In the genomic region with DNA sequence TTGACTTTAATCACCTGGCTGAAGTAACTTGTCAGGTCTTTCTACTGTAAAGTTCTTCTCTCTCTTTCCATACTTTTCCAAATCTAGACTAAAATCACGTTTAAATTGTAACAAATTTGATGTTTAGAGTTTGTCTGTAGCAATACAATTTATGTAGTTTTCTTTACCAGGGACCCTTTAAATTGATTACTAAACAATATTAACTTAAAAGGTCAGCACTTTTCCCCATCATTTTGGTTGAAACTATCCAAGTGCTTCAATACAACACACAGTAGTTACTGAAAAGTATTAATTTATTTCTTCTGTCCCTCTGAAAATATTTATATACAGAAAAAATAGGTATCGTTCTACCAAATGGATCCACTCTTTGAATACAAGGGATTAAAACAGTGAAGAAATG, we compare ENCODE assay signal across 33 cellular contexts.
DNase-seq lines count a peak whose midpoint lies in the region; ATAC-seq, FAIRE-seq and TF ChIP-seq lines count a peak whose summit lies in the region.
"Had no signal": no experiment of that assay in that cellular context is flagged by ENCODE, and none has a peak within 500 bp of the region (broad histone marks: within the 10 kb centered on the region; RNA-seq: fewer than 3 reads in every experiment).

No MANE protein-coding gene starts in this region.

- no peaks in the 10 kb centered on the region for H3K79me2 ChIP-seq in HepG2 (ENCODE audit: insufficient read depth, low read length)

- POLR2A ChIA-PET in HepG2 (lab: Yijun Ruan, JAX): no interaction called here
- POLR2A ChIA-PET in A549 (lab: Yijun Ruan, JAX): no interaction called here
- POLR2A ChIA-PET in IMR-90 (lab: Charles Lee; ENCODE audit: unreplicated experiment): no interaction called here

- TF ChIP-seq POLR2A in HepG2 (IDR thresholded peaks at IDR 0.05; ENCODE audit: insufficient read depth in 1 of 2, low read depth in 2 of 2, low read length in 2 of 2) (no peak), right lobe of liver (IDR thresholded peaks at IDR 0.05) (no peak), A549 (IDR thresholded peaks at IDR 0.05; ENCODE audit: low read length) (no peak), IMR-90 (IDR thresholded peaks at IDR 0.05; ENCODE audit: low read depth, low read length) (no peak)

- no peak overlapping the region for H4K8ac ChIP-seq in IMR-90 (ENCODE audit: low read depth in 2 of 2, low read length in 2 of 2)

- TF ChIP-seq CTCF in HepG2 (CRISPR knock-in tag; IDR thresholded peaks at IDR 0.05) (no peak), right lobe of liver (IDR thresholded peaks at IDR 0.05) (no peak), A549 (IDR thresholded peaks at IDR 0.05) (no peak), IMR-90 (conservative IDR thresholded peaks at IDR 0.05; ENCODE audit: low read depth, low read length) (no peak), progenitor cell of endocrine pancreas (IDR thresholded peaks at IDR 0.05; ENCODE audit: unreplicated experiment) (no peak)

- intact Hi-C loops in HepG2 (cut with micrococcal nuclease; ENCODE audit: unreplicated experiment) (loop anchor here (1.0 kb wide), 1 partner anchor 44 kb away; no protein-coding TSS in a partner anchor), right lobe of liver (cut with DNase I) (no loop called here), IMR-90 (cut with micrococcal nuclease) (no loop called here)

- no peak overlapping the region for H2AK9ac ChIP-seq in IMR-90 (replicated peaks; ENCODE audit: low read depth, low read length, poor library complexity)

- H3K27ac ChIP-seq in HepG2 (ENCODE audit: extremely low read length, insufficient read depth, low read length) (no peak overlapping the region), right lobe of liver (no peak overlapping the region), A549 (no peak overlapping the region), IMR-90 (ENCODE audit: insufficient read depth, low read length) (no peak overlapping the region)
- H3K27ac ChIP-seq: 22Rv1; BLaER1; BLaER1 treated with 17β-estradiol and CSF1 and Interleukin-3, amounts not matched to agents 10 nM and 100 nM; C4-2B had no signal

- H3K4me1 ChIP-seq in HepG2 (ENCODE audit: insufficient read depth, low read length) (no peaks in the 10 kb centered on the region), right lobe of liver (no peaks in the 10 kb centered on the region), A549 (peaks cover under 1% of the 10 kb centered on the region; the same call in 2 of the 3 replicates), IMR-90 (ENCODE audit: control insufficient read depth, insufficient read depth, low read length) (no peaks in the 10 kb centered on the region)
- H3K4me1 ChIP-seq: BE2C; BLaER1; BLaER1 treated with 17β-estradiol and CSF1 and Interleukin-3, amounts not matched to agents 10 nM and 100 nM had no signal

- TF ChIP-seq EP300 in HepG2 (IDR thresholded peaks at IDR 0.05; ENCODE audit: low read depth in 2 of 2, low read length in 2 of 2): no peak
- no peak for TF ChIP-seq EP300 in HepG2 (CRISPR knock-in tag; IDR thresholded peaks at IDR 0.05; ENCODE audit: borderline replicate concordance)
- no peak for TF ChIP-seq EP300 in A549 (IDR thresholded peaks at IDR 0.05)

- H3K27ac Mint-ChIP-seq in progenitor cell of endocrine pancreas: no peak overlapping the region
- H3K27ac Mint-ChIP-seq: B cell; CD14-positive monocyte; CD4-positive, alpha-beta memory T cell; CD4-positive, alpha-beta T cell; CD4-positive, CD25-positive, alpha-beta regulatory T cell; CD8-positive, alpha-beta memory T cell; CD8-positive, alpha-beta T cell had no signal

- 1% methylated on average over 2 of the region's 2 CpGs for WGBS in HepG2 (ENCODE audit: low lambda C conversion rate)
- 39% methylated on average over 2 of the region's 2 CpGs for WGBS in right lobe of liver (ENCODE audit: insufficient coverage, low coverage, low lambda C conversion rate, missing lambda C conversion rate)
- WGBS in A549 (ENCODE audit: missing lambda C conversion rate): 40% methylated on average over 2 of the region's 2 CpGs
- no CpG with 5 or more reads among the region's 2 CpGs for WGBS in IMR-90 (ENCODE audit: extremely low coverage in 2 of 2, insufficient read length in 1 of 2), 2 experiments

- H3K4ac ChIP-seq in IMR-90 (ENCODE audit: low read depth, low read length): no peak overlapping the region

- H3K56ac ChIP-seq in IMR-90 (ENCODE audit: extremely low read depth, insufficient read depth, low read length): no peak overlapping the region

- H3K23ac ChIP-seq in IMR-90 (ENCODE audit: low read depth, low read length): no peak overlapping the region

- no peak for FAIRE-seq in HepG2 (lab: Jason Lieb, UNC)
- no peak for FAIRE-seq in A549 (lab: Jason Lieb, UNC)
- FAIRE-seq: A204.1, D721Med had no signal

- H3K14ac ChIP-seq in IMR-90 (replicated peaks; ENCODE audit: low read depth, low read length): no peak overlapping the region

- H2AK5ac ChIP-seq in IMR-90 (ENCODE audit: low read depth, low read length): no peak overlapping the region

- no peak overlapping the region for H2BK20ac ChIP-seq in IMR-90 (ENCODE audit: low read depth, low read length)

- CTCF ChIA-PET in HepG2 (lab: Yijun Ruan, JAX; ENCODE audit: low intra/inter-chr PET ratio, low total read pairs): no interaction called here
- CTCF ChIA-PET in A549 (lab: Yijun Ruan, JAX): no interaction called here
- CTCF ChIA-PET in IMR-90 (lab: Yijun Ruan, JAX): no interaction called here

- H3K36me3 Mint-ChIP-seq in progenitor cell of endocrine pancreas (ENCODE audit: insufficient read depth): no peaks in the 10 kb centered on the region
- H3K36me3 Mint-ChIP-seq: CD14-positive monocyte; CD4-positive, alpha-beta memory T cell; CD4-positive, CD25-positive, alpha-beta regulatory T cell; CD8-positive, alpha-beta memory T cell; CD8-positive, alpha-beta T cell had no signal

- dilution Hi-C loops in IMR-90 (cut with HindIII; ENCODE audit: low sequenced_read_pairs, unreplicated experiment): no loop called here

- H2BK15ac ChIP-seq in IMR-90 (ENCODE audit: low read depth, low read length): no peak overlapping the region

- H4K5ac ChIP-seq in IMR-90 (ENCODE audit: low read depth, low read length): no peak overlapping the region

- ATAC-seq in HepG2 (no peak), right lobe of liver (no peak), A549 (no peak), IMR-90 (ENCODE audit: low read depth) (no peak)
- ATAC-seq: CD8-positive, alpha-beta T cell had no signal

- H2BK120ac ChIP-seq in IMR-90 (ENCODE audit: low read depth, low read length): no peak overlapping the region

- H3K27me3 ChIP-seq in HepG2 (ENCODE audit: control insufficient read depth in 1 of 2, insufficient read depth in 2 of 2, low read length in 2 of 2): no peaks in the 10 kb centered on the region
- no peaks in the 10 kb centered on the region for H3K27me3 ChIP-seq in right lobe of liver
- H3K27me3 ChIP-seq in IMR-90 (ENCODE audit: control insufficient read depth, insufficient read depth, low read length): no peaks in the 10 kb centered on the region
- H3K27me3 ChIP-seq: BE2C; BLaER1; BLaER1 treated with 17β-estradiol and CSF1 and Interleukin-3, amounts not matched to agents 10 nM and 100 nM had no signal

- no peak overlapping the region for H3K4me3 Mint-ChIP-seq in progenitor cell of endocrine pancreas (ENCODE audit: low read depth)
- H3K4me3 Mint-ChIP-seq: B cell; CD14-positive monocyte; CD4-positive, alpha-beta memory T cell; CD4-positive, alpha-beta T cell; CD4-positive, CD25-positive, alpha-beta regulatory T cell; CD8-positive, alpha-beta memory T cell; CD8-positive, alpha-beta T cell had no signal

- no peak overlapping the region for H4K91ac ChIP-seq in IMR-90 (ENCODE audit: insufficient read depth, low read depth, low read length)

- DNase-seq in HepG2 (ENCODE audit: low spot score) (no peak), right lobe of liver (no peak), A549 (ENCODE audit: low read depth in 1 of 2, low spot score in 1 of 2) (no peak), IMR-90 (no peak), progenitor cell of endocrine pancreas (ENCODE audit: low spot score, unreplicated experiment) (no peak)
- no peak for DNase-seq in activated T-cell treated with anti-CD3 and anti-CD28 coated beads, Interleukin-2, amount 50 U/mL, for 1 hour
- DNase-seq: 8988T; ACHN; AML-193; BE2C; C1 segment of cervical spinal cord; Caco-2; Calu3; CD4-positive, alpha-beta memory T cell; CD4-positive, alpha-beta T cell; CD4-positive, CD25-positive, alpha-beta regulatory T cell; CD8-positive, alpha-beta memory T cell; CD8-positive, alpha-beta T cell; COR-L47; DMS 273 treated with DMSO at 0.1 percent for 48 hours; DMS153; DMS79; DMS79 treated with DMSO at 0.1 percent for 48 hours; DND-41; EL had no signal

- H3K4me1 Mint-ChIP-seq in progenitor cell of endocrine pancreas (ENCODE audit: low read depth): peaks cover 10% of the 10 kb centered on the region
- H3K4me1 Mint-ChIP-seq: B cell; CD14-positive monocyte; CD4-positive, alpha-beta memory T cell; CD4-positive, CD25-positive, alpha-beta regulatory T cell; CD8-positive, alpha-beta memory T cell had no signal

- in situ Hi-C loops in HepG2 (cut with HindIII; ENCODE audit: extremely low pct_ligation_motif_present, low pct_unique_long_range_greater_than_20kb) (no loop called here), IMR-90 (cut with MboI; ENCODE audit: low sequenced_read_pairs) (no loop called here)

- no peaks in the 10 kb centered on the region for H3K27me3 Mint-ChIP-seq in progenitor cell of endocrine pancreas
- H3K27me3 Mint-ChIP-seq: B cell; CD4-positive, alpha-beta memory T cell; CD4-positive, alpha-beta T cell; CD4-positive, CD25-positive, alpha-beta regulatory T cell; CD8-positive, alpha-beta memory T cell had no signal

- H3K9ac ChIP-seq in HepG2 (ENCODE audit: insufficient read depth, low read depth, low read length) (no peak overlapping the region), IMR-90 (ENCODE audit: low read depth, low read length) (no peak overlapping the region)
- H3K9ac ChIP-seq: BLaER1; BLaER1 treated with 17β-estradiol and CSF1 and Interleukin-3, amounts not matched to agents 10 nM and 100 nM had no signal

- H3K4me2 ChIP-seq in HepG2 (ENCODE audit: low read depth, low read length) (no peak overlapping the region), A549 (no peak overlapping the region), IMR-90 (ENCODE audit: low read depth, low read length) (no peak overlapping the region)
- H3K4me2 ChIP-seq: BLaER1; BLaER1 treated with 17β-estradiol and CSF1 and Interleukin-3, amounts not matched to agents 10 nM and 100 nM had no signal

- TF ChIP-seq RAD21 in HepG2 (CRISPR knock-in tag; IDR thresholded peaks at IDR 0.05): no peak
- TF ChIP-seq RAD21 in A549 (conservative IDR thresholded peaks at IDR 0.05 in 1 of 2, IDR thresholded peaks at IDR 0.05 in 1 of 2): no peak
- TF ChIP-seq RAD21 in IMR-90 (IDR thresholded peaks at IDR 0.05; ENCODE audit: low read length): no peak

- no peak overlapping the region for H3K18ac ChIP-seq in IMR-90 (ENCODE audit: low read depth, low read length)

- no TSS peak for BruUV-seq in HepG2 (replicated peaks; lab: Mats Ljungman, UMichigan)
- BruUV-seq in IMR-90 (replicated peaks; lab: Mats Ljungman, UMichigan): no TSS peak

- H3K9me3 Mint-ChIP-seq in progenitor cell of endocrine pancreas (ENCODE audit: low read depth): peaks cover 7% of the 10 kb centered on the region
- H3K9me3 Mint-ChIP-seq: CD4-positive, alpha-beta T cell had no signal

- no peaks in the 10 kb centered on the region for H3K79me1 ChIP-seq in IMR-90 (ENCODE audit: low read depth in 1 of 2, low read length in 2 of 2)

- no peaks in the 10 kb centered on the region for H4K20me1 ChIP-seq in HepG2 (ENCODE audit: insufficient read depth, low read length)
- H4K20me1 ChIP-seq in IMR-90 (ENCODE audit: insufficient read depth, low read length): no peaks in the 10 kb centered on the region
- H4K20me1 ChIP-seq: BLaER1; BLaER1 treated with 17β-estradiol and CSF1 and Interleukin-3, amounts not matched to agents 10 nM and 100 nM had no signal

- H3K36me3 ChIP-seq in HepG2 (replicated peaks in 1 of 2; ENCODE audit: control insufficient read depth in 1 of 2, insufficient read depth in 2 of 2, low read length in 2 of 2): no peaks in the 10 kb centered on the region
- no peaks in the 10 kb centered on the region for H3K36me3 ChIP-seq in right lobe of liver
- no peaks in the 10 kb centered on the region for H3K36me3 ChIP-seq in IMR-90 (ENCODE audit: control insufficient read depth, insufficient read depth, low read length)
- H3K36me3 ChIP-seq: BE2C; BLaER1; BLaER1 treated with 17β-estradiol and CSF1 and Interleukin-3, amounts not matched to agents 10 nM and 100 nM had no signal

- peaks cover 27% of the 10 kb centered on the region for H3K9me3 ChIP-seq in HepG2 (ENCODE audit: low read length)
- no peaks in the 10 kb centered on the region for H3K9me3 ChIP-seq in right lobe of liver
- no peaks in the 10 kb centered on the region for H3K9me3 ChIP-seq in A549
- no peaks in the 10 kb centered on the region for H3K9me3 ChIP-seq in IMR-90 (ENCODE audit: control insufficient read depth, insufficient read depth, low read length)
- H3K9me3 ChIP-seq: BE2C; BLaER1; BLaER1 treated with 17β-estradiol and CSF1 and Interleukin-3, amounts not matched to agents 10 nM and 100 nM; Caco-2 had no signal

- H2AFZ ChIP-seq in HepG2 (ENCODE audit: low read length): no peak overlapping the region
- no peak overlapping the region for H2AFZ ChIP-seq in IMR-90 (replicated peaks; ENCODE audit: low read length, poor library complexity)

- no peak overlapping the region for H3K4me3 ChIP-seq in HepG2 (replicated peaks in 1 of 3; ENCODE audit: insufficient read depth in 1 of 3, low read depth in 2 of 3, low read length in 3 of 3)
- no peak overlapping the region for H3K4me3 ChIP-seq in right lobe of liver
- no peak overlapping the region for H3K4me3 ChIP-seq in A549
- H3K4me3 ChIP-seq in IMR-90 (ENCODE audit: insufficient read depth, low read depth, low read length): no peak overlapping the region
- H3K4me3 ChIP-seq: BLaER1; BLaER1 treated with 17β-estradiol and CSF1 and Interleukin-3, amounts not matched to agents 10 nM and 100 nM had no signal

- no peak overlapping the region for H2BK5ac ChIP-seq in IMR-90 (ENCODE audit: low read depth, low read length, poor library complexity, severe bottlenecking)

- no peaks in the 10 kb centered on the region for H3K9me1 ChIP-seq in IMR-90 (ENCODE audit: insufficient read depth, low read length)

Comparison
In these comparisons a context has a peak if more than half of its experiments do, and no peak if none do; other contexts are left out.
1. Of the 38 proteins assayed by ChIP-seq in both HepG2 and A549: peak only in HepG2: none; only in A549: none; in both: MAFK; in neither: 37.